In the genomic region with DNA sequence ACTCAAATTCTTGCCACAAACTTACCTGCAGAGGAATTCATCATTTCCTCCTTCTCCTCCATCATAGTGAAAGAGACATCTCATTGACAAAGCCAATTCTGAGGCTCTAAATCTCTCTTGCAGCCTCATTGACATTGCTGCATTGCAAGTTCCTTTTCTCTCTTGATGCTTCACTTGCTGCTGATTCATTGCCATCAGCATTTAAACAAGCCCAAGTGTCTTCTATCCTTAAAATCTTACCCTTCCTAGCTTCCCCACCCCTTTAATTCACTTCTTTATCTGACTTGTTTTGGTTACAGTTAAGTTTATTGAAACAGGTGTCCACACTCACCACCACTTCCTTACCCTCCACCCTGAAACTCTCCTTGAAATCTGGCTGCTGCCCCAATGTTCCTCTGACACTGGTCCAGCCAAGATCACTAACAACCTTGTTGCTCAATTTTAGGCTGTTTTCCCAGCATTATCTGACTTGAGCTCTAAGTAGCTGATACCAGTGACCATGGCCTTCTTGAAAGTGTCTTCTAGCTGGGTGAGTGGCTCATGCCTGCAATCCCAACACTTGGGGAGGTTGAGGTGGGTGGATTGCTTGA, we compare ENCODE assay signal across 8 cellular contexts.
DNase-seq lines count a peak whose midpoint lies in the region; ATAC-seq and TF ChIP-seq lines count a peak whose summit lies in the region.
"Not testable (repeated sequence)": the region's sequence is repeated elsewhere in the genome, so short reads cannot be mapped to it uniquely, and the experiment has no call there.

No MANE protein-coding gene starts in this region.

- H3K4me1 ChIP-seq in colonic mucosa; lung (ENCODE audit: control insufficient read depth in 2 of 2, insufficient read depth in 2 of 2, low read length in 2 of 2): not testable (repeated sequence)
- H3K4me1 ChIP-seq in vagina, result peaks cover 38% of the 10 kb centered on the region

- not testable (repeated sequence) for H3K9me3 Mint-ChIP-seq in activated CD4-positive, alpha-beta memory T cell treated with anti-CD3 and anti-CD28 coated beads, Interleukin-2, amount 10 ng/mL, durations not matched to agents 7 days and 5 days

- H3K27ac ChIP-seq in colonic mucosa (peak overlapping the region; percentile 9), vagina (peak overlapping the region; percentile 19)
- not testable (repeated sequence) for H3K27ac ChIP-seq in lung (ENCODE audit: low read depth in 1 of 2, low read length in 1 of 2)

- not testable (repeated sequence) for TF ChIP-seq POLR2A in vagina (IDR thresholded peaks at IDR 0.05)

- not testable (repeated sequence) for H3K4me3 Mint-ChIP-seq in activated CD4-positive, alpha-beta memory T cell treated with anti-CD3 and anti-CD28 coated beads, Interleukin-2, amount 10 ng/mL, durations not matched to agents 7 days and 5 days

- H3K27me3 Mint-ChIP-seq in activated CD4-positive, alpha-beta memory T cell treated with anti-CD3 and anti-CD28 coated beads, Interleukin-2, amount 10 ng/mL, durations not matched to agents 7 days and 5 days, result not testable (repeated sequence)

- not testable (repeated sequence) for H3K36me3 Mint-ChIP-seq in activated CD4-positive, alpha-beta memory T cell treated with anti-CD3 and anti-CD28 coated beads, Interleukin-2, amount 10 ng/mL, durations not matched to agents 7 days and 5 days (ENCODE audit: low read depth)

- POLR2A ChIA-PET in activated CD4-positive, alpha-beta memory T cell treated with anti-CD3 and anti-CD28 coated beads, Interleukin-2, amount 10 ng/mL, durations not matched to agents 7 days and 5 days (lab: Charles Lee), result interaction anchor here (1.2 to 1.6 kb wide), 3 partner anchors 22 to 89 kb away, joined by 3 to 5 read pairs (median 5); a partner anchor contains a TSS

- intact Hi-C loops in colonic mucosa (cut with DNase I); vagina (cut with DNase I): not testable (repeated sequence)

- H3K27ac Mint-ChIP-seq in activated CD4-positive, alpha-beta memory T cell treated with anti-CD3 and anti-CD28 coated beads, Interleukin-2, amount 10 ng/mL, durations not matched to agents 7 days and 5 days, result peak overlapping the region; percentile 79

- not testable (repeated sequence) for TF ChIP-seq CTCF in colonic mucosa (IDR thresholded peaks at IDR 0.05); lung (IDR thresholded peaks at IDR 0.05; ENCODE audit: control extremely low read depth, extremely low read depth); vagina (IDR thresholded peaks at IDR 0.05)

- not testable (repeated sequence) for H3K4me3 ChIP-seq in colonic mucosa, lung, vagina

- H3K4me1 Mint-ChIP-seq in activated CD4-positive, alpha-beta memory T cell treated with anti-CD3 and anti-CD28 coated beads, Interleukin-2, amount 10 ng/mL, durations not matched to agents 7 days and 5 days, result peaks cover 44% of the 10 kb centered on the region

- CTCF ChIA-PET in activated CD4-positive, alpha-beta memory T cell treated with anti-CD3 and anti-CD28 coated beads, Interleukin-2, amount 10 ng/mL, durations not matched to agents 7 days and 5 days (lab: Charles Lee), result interaction anchor here (2.1 kb wide), 1 partner anchor 9 kb away, joined by 6 read pairs; no protein-coding TSS in a partner anchor

- not testable (repeated sequence) for H3K27me3 ChIP-seq in colonic mucosa; lung (ENCODE audit: control insufficient read depth, insufficient read depth); vagina

- not testable (repeated sequence) for H3K9me3 ChIP-seq in colonic mucosa; lung (ENCODE audit: control insufficient read depth in 2 of 2, insufficient read depth in 1 of 2, low read length in 1 of 2); vagina

- H3K36me3 ChIP-seq in colonic mucosa; lung (ENCODE audit: control insufficient read depth in 2 of 2, insufficient read depth in 2 of 2, low read length in 2 of 2); vagina: not testable (repeated sequence)

- not testable (repeated sequence) for DNase-seq in activated CD4-positive, alpha-beta memory T cell treated with anti-CD3 and anti-CD28 coated beads, Interleukin-2, amount 10 ng/mL, durations not matched to agents 7 days and 5 days; colonic mucosa; lung (ENCODE audit: low spot score); vagina (ENCODE audit: extremely low spot score in 2 of 2)

- H3K9ac ChIP-seq in colonic mucosa (ENCODE audit: low read depth in 2 of 2, low read length in 2 of 2), result not testable (repeated sequence)

- ATAC-seq in GM18502 (IDR thresholded peaks at IDR 0.05; ENCODE audit: poor library complexity, unreplicated experiment) (peak; percentile 55), GM19468 (IDR thresholded peaks at IDR 0.05; ENCODE audit: extremely low read depth, unreplicated experiment) (peak; percentile 7), HG02840 (IDR thresholded peaks at IDR 0.05; ENCODE audit: low FRiP score, unreplicated experiment) (peak; percentile 39), HG03442 (IDR thresholded peaks at IDR 0.05; ENCODE audit: unreplicated experiment) (peak; percentile 41), lung (ENCODE audit: insufficient read depth, low FRiP score) (peak; percentile 71)

Comparison
In these comparisons a context has a peak if more than half of its experiments do, and no peak if none do; other contexts are left out.
1. ATAC-seq: peak in every context shown above with its lines; median percentile 71 in lung; 55 in GM18502; 41 in HG03442; 39 in HG02840; 7 in GM19468.